8 cellular contexts compared by ENCODE assay signal in genomic region chr9:133589454-133590227, GRCh38.
A peak's percentile ranks its signal among the peaks of the same experiment; 100 is the strongest.
DNase-seq lines count a peak whose midpoint lies in the region; ATAC-seq, FAIRE-seq and TF ChIP-seq lines count a peak whose summit lies in the region.

No MANE protein-coding gene starts in this region.

- DNase-seq in GM12865 (ENCODE audit: low read depth): peak; percentile 12
- DNase-seq in T-helper 9 cell: peak; percentile 48
- DNase-seq in choroid plexus epithelial cell (ENCODE audit: low read depth): no peak
- DNase-seq in stimulated activated CD4-positive, alpha-beta T cell treated with anti-CD3 and anti-CD28 coated beads, Interleukin-1b, Interleukin-23, amount 100 ng/mL, for 48 hours: peak; percentile 24
- no peak for DNase-seq in NCI-H1436 (lab: John Stamatoyannopoulos, UW)
- DNase-seq in RCC 7860 (ENCODE audit: low spot score): no peak
- DNase-seq in D341Med (ENCODE audit: low spot score): no peak

- no peak for FAIRE-seq in RCC 7860 (lab: Jason Lieb, UNC)

- TF ChIP-seq CTCF in GM12865 (IDR thresholded peaks at IDR 0.05; ENCODE audit: insufficient read depth, low read depth, low read length, missing control alignments) (peak; percentile 60), choroid plexus epithelial cell (conservative IDR thresholded peaks at IDR 0.05; ENCODE audit: low read depth, low read length) (peak; percentile 58)

- ATAC-seq in GM21390 (IDR thresholded peaks at IDR 0.05; ENCODE audit: unreplicated experiment): no peak

- no peak overlapping the region for H3K4me3 ChIP-seq in GM12865 (ENCODE audit: low read depth, low read length)
- H3K4me3 ChIP-seq in choroid plexus epithelial cell (ENCODE audit: low read depth, low read length): no peak overlapping the region

Comparison
In these comparisons a context has a peak if more than half of its experiments do, and no peak if none do; other contexts are left out.
1. DNase-seq: peak in GM12865 (single experiment), T-helper 9 cell (single experiment) and stimulated activated CD4-positive, alpha-beta T cell treated with anti-CD3 and anti-CD28 coated beads, Interleukin-1b, Interleukin-23, amount 100 ng/mL, for 48 hours (single experiment); none in choroid plexus epithelial cell (single experiment), NCI-H1436 (single experiment), RCC 7860 (single experiment) and D341Med (single experiment).